Comparison of ENCODE assay signal across 2 cellular contexts in the genomic region with DNA sequence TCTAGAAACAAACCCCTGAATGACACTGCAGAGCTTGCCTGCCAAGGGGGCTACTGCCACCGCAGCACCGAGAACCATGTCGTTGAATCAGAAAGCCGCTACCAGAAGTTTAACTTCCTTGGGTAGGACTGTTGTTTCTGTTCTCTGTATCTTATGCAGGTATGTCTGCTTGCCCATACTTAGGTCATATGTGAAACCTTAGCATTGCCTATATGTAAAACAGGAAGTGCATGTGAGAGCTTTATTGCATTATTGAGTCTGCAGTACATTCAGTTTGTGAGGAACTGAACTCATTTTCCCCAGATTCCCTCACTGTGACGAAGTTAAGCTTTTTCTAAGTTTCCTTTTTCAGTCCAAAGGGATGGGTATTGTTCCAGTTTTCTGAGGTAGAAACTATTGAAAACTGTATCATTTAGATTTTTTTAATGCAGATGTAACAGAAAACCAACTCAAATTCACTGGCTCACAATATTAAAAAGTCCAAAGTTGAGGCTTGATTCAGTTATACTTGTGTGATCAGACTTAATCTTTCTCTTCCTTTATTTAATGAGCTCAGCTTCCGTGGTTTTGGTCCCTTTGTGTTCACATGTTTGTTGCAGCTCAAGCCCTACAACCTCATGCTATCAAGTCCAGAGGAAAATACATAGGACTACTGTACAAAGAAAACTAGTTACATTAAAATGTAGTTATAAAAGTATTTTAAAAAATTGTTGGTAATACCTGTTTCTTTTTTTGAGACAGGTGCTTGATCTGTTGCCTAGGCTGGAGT.
TF ChIP-seq lines count a peak whose summit lies in the region.

No MANE protein-coding gene starts in this region.

TF ChIP-seq in IMR-90, 13 proteins besides CTCF, POLR2A, EP300 and RAD21:
- TF ChIP-seq RFX5 (IDR thresholded peaks at IDR 0.05; ENCODE audit: low read depth, low read length), result no peak
- TF ChIP-seq MAZ (IDR thresholded peaks at IDR 0.05; ENCODE audit: borderline replicate concordance, low read depth, low read length), result no peak
- TF ChIP-seq BHLHE40 (IDR thresholded peaks at IDR 0.05; ENCODE audit: low read depth, low read length), result no peak
- TF ChIP-seq, protein P1, sequence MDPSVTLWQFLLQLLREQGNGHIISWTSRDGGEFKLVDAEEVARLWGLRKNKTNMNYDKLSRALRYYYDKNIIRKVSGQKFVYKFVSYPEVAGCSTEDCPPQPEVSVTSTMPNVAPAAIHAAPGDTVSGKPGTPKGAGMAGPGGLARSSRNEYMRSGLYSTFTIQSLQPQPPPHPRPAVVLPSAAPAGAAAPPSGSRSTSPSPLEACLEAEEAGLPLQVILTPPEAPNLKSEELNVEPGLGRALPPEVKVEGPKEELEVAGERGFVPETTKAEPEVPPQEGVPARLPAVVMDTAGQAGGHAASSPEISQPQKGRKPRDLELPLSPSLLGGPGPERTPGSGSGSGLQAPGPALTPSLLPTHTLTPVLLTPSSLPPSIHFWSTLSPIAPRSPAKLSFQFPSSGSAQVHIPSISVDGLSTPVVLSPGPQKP (IDR thresholded peaks at IDR 0.05; ENCODE audit: borderline replicate concordance, low read depth, low read length), result no peak
- TF ChIP-seq FOS (IDR thresholded peaks at IDR 0.05; ENCODE audit: low read depth, low read length), result no peak
- no peak for TF ChIP-seq MXI1 (IDR thresholded peaks at IDR 0.05; ENCODE audit: borderline replicate concordance, low read depth, low read length)
- no peak for TF ChIP-seq CHD1 (IDR thresholded peaks at IDR 0.05; ENCODE audit: low read depth, low read length)
- TF ChIP-seq NFE2L2 (IDR thresholded peaks at IDR 0.05; ENCODE audit: low read depth, low read length), result no peak
- no peak for TF ChIP-seq CEBPB (IDR thresholded peaks at IDR 0.05; ENCODE audit: low read depth, low read length)

TF ChIP-seq in endothelial cell of umbilical vein, 7 proteins besides CTCF, POLR2A, EP300 and RAD21:
- TF ChIP-seq POLR2AphosphoS5 (IDR thresholded peaks at IDR 0.05; ENCODE audit: insufficient read depth, low read depth, low read length) (no peak), EZH2 (IDR thresholded peaks at IDR 0.05; ENCODE audit: borderline replicate concordance, low read depth, low read length, severe bottlenecking) (no peak), FOS (IDR thresholded peaks at IDR 0.05; ENCODE audit: borderline replicate concordance, insufficient read depth, low read length) (no peak), GATA2 (IDR thresholded peaks at IDR 0.05; ENCODE audit: insufficient read depth, insufficient read length, low read depth, low read length) (no peak), JUN (IDR thresholded peaks at IDR 0.05; ENCODE audit: borderline replicate concordance, insufficient read depth, insufficient read length, low read depth) (no peak), MYC (IDR thresholded peaks at IDR 0.05; ENCODE audit: low read depth, low read length) (no peak), MAX (IDR thresholded peaks at IDR 0.05; ENCODE audit: insufficient read depth, insufficient read length) (no peak)
